Comparison of ENCODE assay signal across 8 cellular contexts in the genomic region with DNA sequence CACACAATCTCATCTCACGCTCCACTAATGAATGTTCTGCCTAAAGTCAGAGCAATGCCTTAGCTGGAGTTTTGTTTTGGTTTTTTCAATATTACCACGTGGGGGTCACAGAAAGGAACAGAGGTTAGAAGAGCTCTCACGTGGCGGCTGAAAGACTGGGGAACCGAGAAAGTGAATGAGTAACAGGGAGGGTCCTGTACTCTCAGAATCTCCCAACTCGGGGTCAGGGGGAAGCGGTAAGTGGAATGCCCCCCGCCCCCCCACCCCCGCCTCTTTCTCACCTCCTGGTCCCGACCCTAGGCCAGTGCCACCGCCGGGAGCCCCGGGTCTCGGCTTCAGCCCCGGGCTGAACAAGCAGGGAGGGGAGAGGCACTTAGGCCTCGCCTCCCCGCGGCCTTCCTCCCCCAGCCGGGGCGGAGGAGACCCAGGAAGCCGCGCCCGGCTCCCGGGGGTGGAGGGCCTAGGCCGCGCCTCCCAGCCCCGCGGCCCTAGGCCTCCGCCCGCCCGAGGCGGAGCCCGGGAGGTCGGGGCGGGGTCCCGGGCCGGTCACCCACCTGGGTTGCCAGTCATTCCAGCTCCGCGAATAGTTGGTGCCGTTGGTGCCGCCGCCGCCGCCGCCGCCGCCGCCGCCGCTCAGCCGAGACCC.
DNase-seq lines count a peak whose midpoint lies in the region; ATAC-seq and TF ChIP-seq lines count a peak whose summit lies in the region.
"Not testable (repeated sequence)": the region's sequence is repeated elsewhere in the genome, so short reads cannot be mapped to it uniquely, and the experiment has no call there.

No MANE protein-coding gene starts in this region.

- H3K4me3 Mint-ChIP-seq in naive thymus-derived CD4-positive, alpha-beta T cell = peak overlapping the region; percentile 76 to 94 (median 90)

- peak overlapping the region; percentile 30 for H2AFZ ChIP-seq in SU-DHL-6 (ENCODE audit: low read depth, low read length, severe bottlenecking)

- CTCF ChIA-PET in naive thymus-derived CD4-positive, alpha-beta T cell (lab: Charles Lee) = not testable (repeated sequence)

- peak overlapping the region; percentile 82 to 93 (median 90) for H3K27ac Mint-ChIP-seq in naive thymus-derived CD4-positive, alpha-beta T cell

- peak overlapping the region; percentile 55 for H3K4me2 ChIP-seq in SU-DHL-6 (ENCODE audit: low read depth, low read length, poor library complexity, severe bottlenecking)

- intact Hi-C loops in naive thymus-derived CD4-positive, alpha-beta T cell (cut with micrococcal nuclease) = loop anchor here (10.0 kb wide), 4 partner anchors 53 to 1977 kb away; a partner anchor contains a TSS

- peaks cover 17% of the 10 kb centered on the region for H3F3A ChIP-seq in SU-DHL-6 (ENCODE audit: insufficient read depth)

- H3K27me3 Mint-ChIP-seq in naive thymus-derived CD4-positive, alpha-beta T cell = not testable (repeated sequence)

- ATAC-seq in GM21825 (IDR thresholded peaks at IDR 0.05; ENCODE audit: unreplicated experiment) = peak; percentile 48
- ATAC-seq in naive thymus-derived CD4-positive, alpha-beta T cell = peak; percentile 73

- TF ChIP-seq CTCF in SU-DHL-6 (IDR thresholded peaks at IDR 0.05; ENCODE audit: insufficient read depth, low read length, poor library complexity, severe bottlenecking); fibroblast of mammary gland (conservative IDR thresholded peaks at IDR 0.05; ENCODE audit: control insufficient read depth, insufficient read depth, low read depth, low read length): not testable (repeated sequence)

- not testable (repeated sequence) for H3K27me3 ChIP-seq in SU-DHL-6 (ENCODE audit: low read length); naive thymus-derived CD4-positive, alpha-beta T cell (ENCODE audit: control insufficient read depth in 2 of 2, insufficient read depth in 2 of 2, low read length in 2 of 2)

- not testable (repeated sequence) for H3K9me3 ChIP-seq in SU-DHL-6 (ENCODE audit: insufficient read depth, low read length); naive thymus-derived CD4-positive, alpha-beta T cell (ENCODE audit: control insufficient read depth in 2 of 3, low read length in 3 of 3)

- H3K4me1 ChIP-seq in naive thymus-derived CD4-positive, alpha-beta T cell (ENCODE audit: control insufficient read depth in 2 of 2, insufficient read depth in 2 of 2, low read length in 2 of 2) = not testable (repeated sequence)

- POLR2A ChIA-PET in naive thymus-derived CD4-positive, alpha-beta T cell (lab: Charles Lee) = not testable (repeated sequence)

- peaks cover 39% of the 10 kb centered on the region for H3K79me2 ChIP-seq in SU-DHL-6 (ENCODE audit: insufficient read depth, low read length)

- H3K36me3 ChIP-seq in SU-DHL-6 (ENCODE audit: low read length); naive thymus-derived CD4-positive, alpha-beta T cell (ENCODE audit: control insufficient read depth in 2 of 3, insufficient read depth in 3 of 3, low read length in 3 of 3): not testable (repeated sequence)

- H3K9me3 Mint-ChIP-seq in naive thymus-derived CD4-positive, alpha-beta T cell = not testable (repeated sequence)

- H3K4me3 ChIP-seq in SU-DHL-6 (ENCODE audit: insufficient read depth, low read length, poor library complexity, severe bottlenecking) (peak overlapping the region; percentile 81), fibroblast of mammary gland (ENCODE audit: control insufficient read depth, low read depth, low read length) (peak overlapping the region; percentile 58)
- not testable (repeated sequence) for H3K4me3 ChIP-seq in naive thymus-derived CD4-positive, alpha-beta T cell (ENCODE audit: low read length)

- peak overlapping the region; percentile 90 for H3K27ac ChIP-seq in SU-DHL-6 (ENCODE audit: low read depth, low read length)
- peak overlapping the region; percentile 92 for H3K27ac ChIP-seq in naive thymus-derived CD4-positive, alpha-beta T cell (ENCODE audit: low read depth, low read length)

- peaks cover 4 to 18% (median 10%) of the 10 kb centered on the region in 7 donors for H3K4me1 Mint-ChIP-seq in naive thymus-derived CD4-positive, alpha-beta T cell

- H4K20me1 ChIP-seq in SU-DHL-6 (ENCODE audit: low read depth, low read length) = not testable (repeated sequence)

- H3K9me2 ChIP-seq in SU-DHL-6 (replicated peaks; ENCODE audit: insufficient read depth, low read length) = not testable (repeated sequence)

- H3K36me3 Mint-ChIP-seq in naive thymus-derived CD4-positive, alpha-beta T cell = not testable (repeated sequence)

- H3K9ac ChIP-seq in SU-DHL-6 (ENCODE audit: low read length) = peak overlapping the region; percentile 82

- DNase-seq in DMS53 (lab: John Stamatoyannopoulos, UW) (peak; percentile 87), HT-29 (ENCODE audit: low spot score) (peak; percentile 81), fibroblast of mammary gland (ENCODE audit: low read depth) (peak; percentile 46)
- DNase-seq in activated naive CD4-positive, alpha-beta T cell treated with Interleukin-2 at 50 U/mL for 16 hours = peak; percentile 73
- peak; percentile 51 to 88 (median 77) for DNase-seq in naive thymus-derived CD4-positive, alpha-beta T cell
- DNase-seq in stimulated activated CD8-positive, alpha-beta memory T cell treated with anti-CD3 and anti-CD28 coated beads, Interleukin-4, amount 100 ng/mL, for 48 hours = peak; percentile 68
